ENCODE assay signal across 18 cellular contexts in the genomic region with DNA sequence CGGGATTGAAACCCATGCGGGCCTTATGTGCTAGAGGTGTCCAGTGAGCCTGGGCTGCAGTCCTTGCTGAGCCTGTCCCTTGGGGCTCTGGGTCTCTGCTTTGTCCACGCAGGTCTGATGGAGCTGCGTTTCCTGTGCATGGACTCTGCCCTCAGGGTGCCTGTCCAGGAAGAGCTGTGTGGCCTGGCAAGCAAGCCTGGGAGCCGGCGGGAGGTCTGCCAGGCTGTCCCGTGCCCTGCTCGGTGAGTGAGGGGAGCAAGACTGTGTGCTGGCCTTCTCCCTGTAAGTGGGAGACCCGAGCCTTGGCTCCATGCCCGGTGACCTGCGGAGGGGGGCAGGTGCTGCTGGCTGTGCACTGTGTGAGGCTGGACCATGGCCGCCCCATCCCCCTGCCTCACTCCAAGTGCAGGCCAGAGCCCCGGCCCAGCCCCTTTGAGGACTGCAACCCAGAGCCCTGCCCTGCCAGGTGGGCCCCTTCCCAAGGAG. TPM values are rescaled to one million over a fixed set of nuclear protein-coding genes. Genes with fewer than 3 reads are reported as not detected.
DNase-seq lines count a peak whose midpoint lies in the region; ATAC-seq and TF ChIP-seq lines count a peak whose summit lies in the region.
"Had no signal": no experiment of that assay in that cellular context is flagged by ENCODE, and none has a peak within 500 bp of the region (broad histone marks: within the 10 kb centered on the region; RNA-seq: fewer than 3 reads in every experiment).

No MANE protein-coding gene starts in this region.

- H3K9me3 ChIP-seq in BE2C (no peaks in the 10 kb centered on the region), neural progenitor cell (ENCODE audit: low read depth) (no peaks in the 10 kb centered on the region), gastrocnemius medialis (no peaks in the 10 kb centered on the region)
- H3K9me3 ChIP-seq: A549 had no signal

- H3K27ac ChIP-seq in neural progenitor cell: no peak overlapping the region
- H3K27ac ChIP-seq in gastrocnemius medialis: no peak overlapping the region
- H3K27ac ChIP-seq: A549, C4-2B had no signal

- H3K36me3 ChIP-seq in BE2C (no peaks in the 10 kb centered on the region), neural progenitor cell (no peaks in the 10 kb centered on the region), gastrocnemius medialis (no peaks in the 10 kb centered on the region)

- DNase-seq in BE2C: peak; percentile 57
- DNase-seq in NCI-H69 (lab: John Stamatoyannopoulos, UW): peak; percentile 22
- DNase-seq in neural progenitor cell (ENCODE audit: low spot score): no peak
- no peak for DNase-seq in activated naive CD4-positive, alpha-beta T cell treated with anti-CD3 and anti-CD28 coated beads, Interleukin-2, amount 50 U/mL, for 72 hours (ENCODE audit: low spot score in 2 of 2)
- DNase-seq in AG20443 (ENCODE audit: low spot score): no peak
- DNase-seq in gastrocnemius medialis: no peak
- DNase-seq in activated CD8-positive, alpha-beta memory T cell treated with anti-CD3 and anti-CD28 coated beads, Interleukin-2, amount 50 U/mL, for 4 hours: no peak
- DNase-seq: DMS79; HFFc6; NCI-H1436 treated with DMSO at 0.1 percent for 48 hours; NCI-H2029 treated with DMSO at 0.1 percent for 48 hours; NCI-H2171; NCI-H526 treated with DMSO at 0.1 percent for 48 hours; NK-92 treated with Interleukin-12 subunit alpha and Interleukin-12 subunit beta, amount 100 ng/mL, for 24 hours had no signal

- H2AFZ ChIP-seq in neural progenitor cell (replicated peaks): no peak overlapping the region

- no peak overlapping the region for H3K9ac ChIP-seq in neural progenitor cell

- TF ChIP-seq CTCF in BE2C (IDR thresholded peaks at IDR 0.05; ENCODE audit: low read depth, low read length) (no peak), neural progenitor cell (IDR thresholded peaks at IDR 0.05) (no peak), gastrocnemius medialis (IDR thresholded peaks at IDR 0.05 in 4 of 5, conservative IDR thresholded peaks at IDR 0.05 in 1 of 5) (no peak)

- H3K27ac Mint-ChIP-seq in neural progenitor cell: peak overlapping the region; percentile 69
- H3K27ac Mint-ChIP-seq in activated naive CD4-positive, alpha-beta T cell treated with anti-CD3 and anti-CD28 coated beads, Interleukin-2, amount 50 U/mL, for 72 hours: no peak overlapping the region
- H3K27ac Mint-ChIP-seq: HFFc6 had no signal

- no peaks in the 10 kb centered on the region for H3K36me3 Mint-ChIP-seq in neural progenitor cell
- no peaks in the 10 kb centered on the region for H3K36me3 Mint-ChIP-seq in activated naive CD4-positive, alpha-beta T cell treated with anti-CD3 and anti-CD28 coated beads, Interleukin-2, amount 50 U/mL, for 72 hours

- peaks cover 8% of the 10 kb centered on the region for H3K4me1 ChIP-seq in BE2C
- no peaks in the 10 kb centered on the region for H3K4me1 ChIP-seq in neural progenitor cell
- H3K4me1 ChIP-seq in gastrocnemius medialis: no peaks in the 10 kb centered on the region

- in situ Hi-C loops in gastrocnemius medialis (cut with MboI; ENCODE audit: low sequenced_read_pairs in 4 of 4): no loop called here

- H3K9me3 Mint-ChIP-seq in neural progenitor cell: no peaks in the 10 kb centered on the region
- H3K9me3 Mint-ChIP-seq in activated naive CD4-positive, alpha-beta T cell treated with anti-CD3 and anti-CD28 coated beads, Interleukin-2, amount 50 U/mL, for 72 hours: no peaks in the 10 kb centered on the region
- H3K9me3 Mint-ChIP-seq: HFFc6 had no signal

- H3K4me3 Mint-ChIP-seq in neural progenitor cell: no peak overlapping the region
- H3K4me3 Mint-ChIP-seq: HFFc6 had no signal

- H3K4me2 ChIP-seq in neural progenitor cell: no peak overlapping the region
- H3K4me2 ChIP-seq: A549 had no signal

- ATAC-seq in esophagus mucosa (peak; percentile 4), gastrocnemius medialis (no peak)
- ATAC-seq in activated naive CD4-positive, alpha-beta T cell treated with anti-CD3 and anti-CD28 coated beads, Interleukin-2, amount 50 U/mL, for 72 hours: no peak
- ATAC-seq: A549, Right ventricle myocardium inferior had no signal

- peaks cover 8% of the 10 kb centered on the region for H3K27me3 Mint-ChIP-seq in neural progenitor cell (ENCODE audit: insufficient read depth, low read depth)

- intact Hi-C loops in gastrocnemius medialis (cut with DNase I; ENCODE audit: low total_unique reads): no loop called here

- peaks cover 2% of the 10 kb centered on the region for H3K4me1 Mint-ChIP-seq in neural progenitor cell

- H3K27me3 ChIP-seq in BE2C: no peaks in the 10 kb centered on the region
- H3K27me3 ChIP-seq in neural progenitor cell: no peaks in the 10 kb centered on the region
- H3K27me3 ChIP-seq in gastrocnemius medialis: no peaks in the 10 kb centered on the region

- H3K79me2 ChIP-seq in neural progenitor cell (ENCODE audit: low read depth): no peaks in the 10 kb centered on the region

- no peaks in the 10 kb centered on the region for H3F3A ChIP-seq in neural progenitor cell (ENCODE audit: low read depth)

- no peak for TF ChIP-seq POLR2A in gastrocnemius medialis (IDR thresholded peaks at IDR 0.05)

- H3K4me3 ChIP-seq in BE2C (ENCODE audit: low read depth, low read length): no peak overlapping the region
- H3K4me3 ChIP-seq in neural progenitor cell: no peak overlapping the region
- H3K4me3 ChIP-seq in gastrocnemius medialis: no peak overlapping the region
- H3K4me3 ChIP-seq: A549 had no signal

- no peaks in the 10 kb centered on the region for H4K20me1 ChIP-seq in neural progenitor cell (ENCODE audit: low read depth)

RNA-seq across cellular contexts. Expression of a gene that starts 11.2 kb away (rescaled TPM):
- polyA plus RNA-seq in BE2C (2012; ENCODE audit: insufficient read depth, insufficient read length, low read depth): 29.3 TPM
- total RNA-seq in esophagus mucosa: 7.4 TPM
- total RNA-seq in neural progenitor cell (ENCODE audit: low replicate concordance): 15.7 and 29.3 TPM in 2 replicates
- 1 to 10 TPM in 1 of 2 donors, under 1 TPM in 1; 0.37 to 2.3 TPM for total RNA-seq in activated naive CD4-positive, alpha-beta T cell treated with anti-CD3 and anti-CD28 coated beads, Interleukin-2, amount 50 U/mL, for 72 hours
- 10 to 100 TPM in 2 of 4 donors, 1 to 10 TPM in 2; 7.0 to 28.3 (median 10.1) TPM for total RNA-seq in gastrocnemius medialis

RNA-seq across cellular contexts. Expression of a gene that starts 26.4 kb away (rescaled TPM):
- polyA plus RNA-seq in BE2C (2012; ENCODE audit: insufficient read depth, insufficient read length, low read depth): 6.1 TPM
- 0.92 TPM for total RNA-seq in esophagus mucosa
- 2.4 and 6.1 TPM in 2 replicates for total RNA-seq in neural progenitor cell (ENCODE audit: low replicate concordance)
- total RNA-seq in activated naive CD4-positive, alpha-beta T cell treated with anti-CD3 and anti-CD28 coated beads, Interleukin-2, amount 50 U/mL, for 72 hours: 1 to 10 TPM; 2.6 to 5.4 TPM
- 1 to 10 TPM; 1.0 to 2.2 (median 1.4) TPM for total RNA-seq in gastrocnemius medialis

RNA-seq across cellular contexts. Expression of a gene that starts 30.4 kb away (rescaled TPM):
- 33.4 TPM for polyA plus RNA-seq in BE2C (2012; ENCODE audit: insufficient read depth, insufficient read length, low read depth)
- total RNA-seq in esophagus mucosa (0.80 TPM), neural progenitor cell (ENCODE audit: low replicate concordance) (2.3 and 8.8 TPM in 2 replicates), gastrocnemius medialis (1 to 10 TPM in 2 of 4 donors, under 1 TPM in 2; 0.41 to 2.4 (median 1.4) TPM)
- 1 to 10 TPM; 1.0 to 1.8 TPM for total RNA-seq in activated naive CD4-positive, alpha-beta T cell treated with anti-CD3 and anti-CD28 coated beads, Interleukin-2, amount 50 U/mL, for 72 hours

RNA-seq across cellular contexts. Expression of a gene that starts 30.7 kb away (rescaled TPM):
- 63.9 TPM for polyA plus RNA-seq in BE2C (2012; ENCODE audit: insufficient read depth, insufficient read length, low read depth)
- total RNA-seq in esophagus mucosa: 13.7 TPM
- total RNA-seq in neural progenitor cell (ENCODE audit: low replicate concordance): 17.9 and 24.9 TPM in 2 replicates
- total RNA-seq in activated naive CD4-positive, alpha-beta T cell treated with anti-CD3 and anti-CD28 coated beads, Interleukin-2, amount 50 U/mL, for 72 hours: 10 to 100 TPM; 20.6 to 28.3 TPM
- 10 to 100 TPM; 26.1 to 42.5 (median 34.6) TPM for total RNA-seq in gastrocnemius medialis

Comparison
In these comparisons a context has a peak if more than half of its experiments do, and no peak if none do; other contexts are left out.
1. DNase-seq: peak in BE2C (single experiment) and NCI-H69 (single experiment); none in neural progenitor cell (single experiment), activated naive CD4-positive, alpha-beta T cell treated with anti-CD3 and anti-CD28 coated beads, Interleukin-2, amount 50 U/mL, for 72 hours (0 of 2), AG20443 (single experiment), gastrocnemius medialis (0 of 2) and activated CD8-positive, alpha-beta memory T cell treated with anti-CD3 and anti-CD28 coated beads, Interleukin-2, amount 50 U/mL, for 4 hours (single experiment).